1 cellular context compared by ENCODE assay signal in genomic region chr22:24995649-24996180, GRCh38.
TF ChIP-seq lines count a peak whose summit lies in the region.

No MANE protein-coding gene starts in this region.

TF ChIP-seq in H1, 55 proteins besides CTCF, POLR2A, EP300 and RAD21:
- TF ChIP-seq KDM1A (IDR thresholded peaks at IDR 0.05; ENCODE audit: borderline replicate concordance, low read length) (peak; percentile 73; the same call in 1 of the 2 replicates), BACH1 (IDR thresholded peaks at IDR 0.05; ENCODE audit: low read length) (no peak), TAF7 (optimal IDR thresholded peaks at IDR 0.05; ENCODE audit: borderline replicate concordance, low read depth, low read length) (no peak), EGR1 (IDR thresholded peaks at IDR 0.05; ENCODE audit: borderline replicate concordance, low read depth, low read length) (no peak)
